In genomic region chr5:147989239-147989638, GRCh38 we compare ENCODE assay signal across 17 cellular contexts.
DNase-seq lines count a peak whose midpoint lies in the region; FAIRE-seq and TF ChIP-seq lines count a peak whose summit lies in the region.
"Had no signal": no experiment of that assay in that cellular context is flagged by ENCODE, and none has a peak within 500 bp of the region (broad histone marks: within the 10 kb centered on the region; RNA-seq: fewer than 3 reads in every experiment).

No MANE protein-coding gene starts in this region.

- no peak overlapping the region for H2BK15ac ChIP-seq in H9 (ENCODE audit: low read depth, low read length)

- no peak overlapping the region for H3K18ac ChIP-seq in H9 (ENCODE audit: insufficient read length, low read depth, low read length)

- H3K23me2 ChIP-seq in H9 (ENCODE audit: insufficient read length, low read depth, low read length, poor library complexity, severe bottlenecking) = no peaks in the 10 kb centered on the region

- no peak overlapping the region for H2BK5ac ChIP-seq in H9 (ENCODE audit: insufficient read length, low read length)

- H3K23ac ChIP-seq in H9 (ENCODE audit: insufficient read length, low read depth, low read length) = no peak overlapping the region

- no peaks in the 10 kb centered on the region for H3K9me3 Mint-ChIP-seq in H9

- no peak overlapping the region for H4K5ac ChIP-seq in H9 (ENCODE audit: insufficient read length, low read depth, low read length)

- H4K91ac ChIP-seq in H9 (ENCODE audit: insufficient read length, low read depth, low read length) = no peak overlapping the region

- H2BK120ac ChIP-seq in H9 (ENCODE audit: low read depth, low read length, poor library complexity, severe bottlenecking) = no peak overlapping the region

- no peak overlapping the region for H4K8ac ChIP-seq in H9 (replicated peaks; ENCODE audit: insufficient read length, low read depth, low read length)

- H2BK20ac ChIP-seq in H9 (ENCODE audit: low read depth, low read length, poor library complexity, severe bottlenecking) = no peak overlapping the region

- WGBS in H9 (ENCODE audit: extremely low coverage, insufficient read length, low lambda C conversion rate) = no CpG with 5 or more reads among the region's 1 CpG
- WGBS in smooth muscle cell (ENCODE audit: low lambda C conversion rate) = 48% methylated on average over 1 of the region's 1 CpG

- H3F3A ChIP-seq in smooth muscle cell (ENCODE audit: low read depth) = no peaks in the 10 kb centered on the region

- no peak overlapping the region for H3K9ac ChIP-seq in H9 (ENCODE audit: extremely low read depth, insufficient read length, low read length)
- H3K9ac ChIP-seq in smooth muscle cell (ENCODE audit: low read depth) = no peak overlapping the region
- H3K9ac ChIP-seq: BLaER1 treated with 17β-estradiol and CSF1 and Interleukin-3, amounts not matched to agents 10 nM and 100 nM; GM23248 had no signal

- no peak overlapping the region for H3K4me3 ChIP-seq in bronchial epithelial cell (ENCODE audit: low read depth, low read length)
- no peak overlapping the region for H3K4me3 ChIP-seq in smooth muscle cell
- H3K4me3 ChIP-seq: BLaER1 treated with 17β-estradiol and CSF1 and Interleukin-3, amounts not matched to agents 10 nM and 100 nM; GM12878; GM23248; HAP-1 had no signal

- H4K20me1 ChIP-seq in H9 (ENCODE audit: control insufficient read depth, insufficient read depth, insufficient read length) = no peaks in the 10 kb centered on the region
- H4K20me1 ChIP-seq in smooth muscle cell (ENCODE audit: low read depth) = no peaks in the 10 kb centered on the region
- H4K20me1 ChIP-seq: BLaER1 treated with 17β-estradiol and CSF1 and Interleukin-3, amounts not matched to agents 10 nM and 100 nM had no signal

- TF ChIP-seq CTCF in H9 (conservative IDR thresholded peaks at IDR 0.05) (no peak), bronchial epithelial cell (IDR thresholded peaks at IDR 0.05; ENCODE audit: insufficient read depth, low read length, severe bottlenecking) (no peak), smooth muscle cell (IDR thresholded peaks at IDR 0.05; ENCODE audit: borderline replicate concordance, insufficient read depth, poor library complexity, severe bottlenecking) (no peak)

- H3K79me1 ChIP-seq in H9 (ENCODE audit: insufficient read depth, low read depth, low read length, poor library complexity, severe bottlenecking) = no peaks in the 10 kb centered on the region

- H2BK12ac ChIP-seq in H9 (ENCODE audit: insufficient read length, low read depth, low read length) = no peak overlapping the region

- no peak overlapping the region for H3K4me2 ChIP-seq in H9 (ENCODE audit: insufficient read depth, insufficient read length, low read length)
- peak overlapping the region; percentile 35 for H3K4me2 ChIP-seq in smooth muscle cell
- H3K4me2 ChIP-seq: BLaER1 treated with 17β-estradiol and CSF1 and Interleukin-3, amounts not matched to agents 10 nM and 100 nM had no signal

- no peak overlapping the region for H3K4ac ChIP-seq in H9 (ENCODE audit: low read depth, low read length)

- peaks cover 4 to 8% of the 10 kb centered on the region in 2 experiments; a peak in 3 of 4 replicates for H3K4me1 Mint-ChIP-seq in H9
- H3K4me1 Mint-ChIP-seq: CD4-positive, CD25-positive, alpha-beta regulatory T cell had no signal

- no peaks in the 10 kb centered on the region for H3K27me3 ChIP-seq in H9 (ENCODE audit: insufficient read depth, low read length)
- H3K27me3 ChIP-seq in bronchial epithelial cell (ENCODE audit: control insufficient read depth, insufficient read depth, low read length) = no peaks in the 10 kb centered on the region
- H3K27me3 ChIP-seq in smooth muscle cell (ENCODE audit: low read depth) = no peaks in the 10 kb centered on the region
- H3K27me3 ChIP-seq: BLaER1 treated with 17β-estradiol and CSF1 and Interleukin-3, amounts not matched to agents 10 nM and 100 nM had no signal

- H3K36me3 ChIP-seq in bronchial epithelial cell (ENCODE audit: control insufficient read depth, insufficient read depth, low read length) (no peaks in the 10 kb centered on the region), smooth muscle cell (ENCODE audit: low read depth) (no peaks in the 10 kb centered on the region)
- H3K36me3 ChIP-seq: BLaER1 treated with 17β-estradiol and CSF1 and Interleukin-3, amounts not matched to agents 10 nM and 100 nM; HAP-1 had no signal

- H3K4me1 ChIP-seq in H9 (ENCODE audit: insufficient read depth, low read length) = no peaks in the 10 kb centered on the region
- H3K4me1 ChIP-seq in smooth muscle cell (ENCODE audit: low read depth) = peaks cover 6% of the 10 kb centered on the region
- H3K4me1 ChIP-seq: BLaER1 treated with 17β-estradiol and CSF1 and Interleukin-3, amounts not matched to agents 10 nM and 100 nM; HAP-1 had no signal

- H3K27ac ChIP-seq in H9 (ENCODE audit: insufficient read length, low read depth, low read length) = no peak overlapping the region
- peak overlapping the region; percentile 23 for H3K27ac ChIP-seq in epithelial cell of prostate
- peak overlapping the region; percentile 1 for H3K27ac ChIP-seq in smooth muscle cell (ENCODE audit: low read depth)
- H3K27ac ChIP-seq: BLaER1 treated with 17β-estradiol and CSF1 and Interleukin-3, amounts not matched to agents 10 nM and 100 nM; GM23248 had no signal

- H2AK5ac ChIP-seq in H9 (ENCODE audit: insufficient read length, low read length) = no peak overlapping the region

- H3K9me3 ChIP-seq in H9 (ENCODE audit: control insufficient read depth, low read depth, low read length) (no peaks in the 10 kb centered on the region), smooth muscle cell (replicated peaks; ENCODE audit: low read depth) (no peaks in the 10 kb centered on the region)
- H3K9me3 ChIP-seq: BLaER1 treated with 17β-estradiol and CSF1 and Interleukin-3, amounts not matched to agents 10 nM and 100 nM; HAP-1 had no signal

- H3K79me2 ChIP-seq in H9 (ENCODE audit: insufficient read depth, low read length) (no peaks in the 10 kb centered on the region), smooth muscle cell (ENCODE audit: low read depth) (no peaks in the 10 kb centered on the region)

- no peak overlapping the region for H3K56ac ChIP-seq in H9 (ENCODE audit: insufficient read length, low read depth, low read length)

- H3K27ac Mint-ChIP-seq in H9 = peak overlapping the region in 2 of 3 experiments; percentile 7 to 33; a peak in 1 of 7 replicates
- H3K27ac Mint-ChIP-seq: CD4-positive, CD25-positive, alpha-beta regulatory T cell had no signal

- H3K4me3 Mint-ChIP-seq in H9 = no peak overlapping the region
- H3K4me3 Mint-ChIP-seq: CD4-positive, CD25-positive, alpha-beta regulatory T cell had no signal

- no peak overlapping the region for H3T11ph ChIP-seq in H9 (ENCODE audit: low read length)

- no peak overlapping the region for H3K14ac ChIP-seq in H9 (ENCODE audit: insufficient read depth, low read length)

- H2AFZ ChIP-seq in H9 (ENCODE audit: low read length) (no peak overlapping the region), smooth muscle cell (ENCODE audit: low read depth) (no peak overlapping the region)
- H2AFZ ChIP-seq: GM23248 had no signal

- no peaks in the 10 kb centered on the region for H3K27me3 Mint-ChIP-seq in H9 (ENCODE audit: low read depth)
- H3K27me3 Mint-ChIP-seq: CD4-positive, CD25-positive, alpha-beta regulatory T cell had no signal

- no peak for FAIRE-seq in bronchial epithelial cell (lab: Jason Lieb, UNC)
- FAIRE-seq: GM12878, GM18507, HepG2, HTR-8/SVneo had no signal

- DNase-seq in H9 = no peak
- DNase-seq in bronchial epithelial cell (ENCODE audit: low read depth) = peak; percentile 58
- no peak for DNase-seq in epithelial cell of prostate (ENCODE audit: low read depth, low spot score)
- no peak for DNase-seq in smooth muscle cell (lab: John Stamatoyannopoulos, UW; ENCODE audit: unreplicated experiment)
- no peak for DNase-seq in NCI-H2196 (lab: John Stamatoyannopoulos, UW; ENCODE audit: unreplicated experiment)
- DNase-seq in activated CD4-positive, alpha-beta T cell treated with anti-CD3 and anti-CD28 coated beads for 4 hours = no peak
- no peak for DNase-seq in activated naive CD4-positive, alpha-beta T cell (lab: John Stamatoyannopoulos, UW)
- DNase-seq: ACHN; CD4-positive, CD25-positive, alpha-beta regulatory T cell; DMS79; GM23248 had no signal

- no peaks in the 10 kb centered on the region for H3K36me3 Mint-ChIP-seq in H9 (ENCODE audit: insufficient read depth in 1 of 3, low read depth in 3 of 3)
- H3K36me3 Mint-ChIP-seq: CD4-positive, CD25-positive, alpha-beta regulatory T cell had no signal
